1 cellular context compared by ENCODE assay signal in the genomic region with DNA sequence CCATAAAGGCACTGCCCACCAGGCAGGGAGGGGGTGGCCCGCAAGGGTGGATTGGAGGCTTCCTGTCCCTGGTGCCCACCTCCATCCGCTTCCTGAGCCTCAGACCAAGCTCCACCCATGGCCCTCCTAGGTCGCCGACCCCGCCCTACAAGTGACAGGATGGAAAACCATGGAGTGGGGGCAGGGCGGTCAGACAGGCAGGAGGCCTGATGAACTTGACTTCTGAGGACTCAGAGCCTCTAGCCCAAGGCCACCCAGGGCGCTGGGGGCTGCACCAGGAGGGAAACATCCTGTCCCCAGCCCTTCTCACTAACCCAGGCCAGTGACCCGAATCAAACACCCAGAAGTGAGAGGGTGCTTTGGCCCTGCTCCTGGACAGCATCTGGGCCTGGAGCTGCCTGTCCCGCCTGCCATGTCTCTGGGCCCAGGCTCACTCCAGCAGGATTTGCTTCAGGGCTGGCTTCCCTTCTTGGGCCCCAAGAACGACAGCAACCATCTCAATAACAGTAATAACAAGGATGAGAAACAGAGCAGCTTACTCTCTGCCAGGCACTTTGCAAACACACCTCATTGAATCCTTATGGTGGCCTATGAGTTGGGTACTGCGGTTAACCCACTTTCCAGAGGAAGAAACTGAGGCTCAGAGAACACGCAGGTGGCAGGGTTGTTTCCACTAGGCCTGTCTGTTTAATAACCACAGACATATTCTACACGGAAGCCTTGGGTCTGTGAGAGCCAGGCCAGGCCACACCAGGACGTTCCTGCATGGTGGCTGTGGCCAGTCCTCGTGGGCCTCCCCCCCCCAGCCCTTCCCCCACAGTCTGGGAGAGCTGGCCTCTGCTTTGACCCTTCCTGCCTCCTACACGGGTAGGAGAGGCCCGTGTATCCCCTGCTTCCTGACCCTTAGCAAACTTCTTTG.
TF ChIP-seq lines count a peak whose summit lies in the region.

No MANE protein-coding gene starts in this region.

TF ChIP-seq in HepG2, 621 proteins besides CTCF, POLR2A, EP300 and RAD21 (continued from another document and continues in another):
- TF ChIP-seq, protein P1, sequence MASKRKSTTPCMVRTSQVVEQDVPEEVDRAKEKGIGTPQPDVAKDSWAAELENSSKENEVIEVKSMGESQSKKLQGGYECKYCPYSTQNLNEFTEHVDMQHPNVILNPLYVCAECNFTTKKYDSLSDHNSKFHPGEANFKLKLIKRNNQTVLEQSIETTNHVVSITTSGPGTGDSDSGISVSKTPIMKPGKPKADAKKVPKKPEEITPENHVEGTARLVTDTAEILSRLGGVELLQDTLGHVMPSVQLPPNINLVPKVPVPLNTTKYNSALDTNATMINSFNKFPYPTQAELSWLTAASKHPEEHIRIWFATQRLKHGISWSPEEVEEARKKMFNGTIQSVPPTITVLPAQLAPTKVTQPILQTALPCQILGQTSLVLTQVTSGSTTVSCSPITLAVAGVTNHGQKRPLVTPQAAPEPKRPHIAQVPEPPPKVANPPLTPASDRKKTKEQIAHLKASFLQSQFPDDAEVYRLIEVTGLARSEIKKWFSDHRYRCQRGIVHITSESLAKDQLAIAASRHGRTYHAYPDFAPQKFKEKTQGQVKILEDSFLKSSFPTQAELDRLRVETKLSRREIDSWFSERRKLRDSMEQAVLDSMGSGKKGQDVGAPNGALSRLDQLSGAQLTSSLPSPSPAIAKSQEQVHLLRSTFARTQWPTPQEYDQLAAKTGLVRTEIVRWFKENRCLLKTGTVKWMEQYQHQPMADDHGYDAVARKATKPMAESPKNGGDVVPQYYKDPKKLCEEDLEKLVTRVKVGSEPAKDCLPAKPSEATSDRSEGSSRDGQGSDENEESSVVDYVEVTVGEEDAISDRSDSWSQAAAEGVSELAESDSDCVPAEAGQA (IDR thresholded peaks at IDR 0.05; ENCODE audit: low read depth): no peak
- TF ChIP-seq, protein P1 (CRISPR knock-in tag; IDR thresholded peaks at IDR 0.05; ENCODE audit: borderline replicate concordance): no peak
- no peak for TF ChIP-seq HMGA1 (CRISPR knock-in tag; conservative IDR thresholded peaks at IDR 0.05)
- peak; percentile 41; the same call in 1 of the 2 replicates for TF ChIP-seq KDM3A (CRISPR knock-in tag; IDR thresholded peaks at IDR 0.05; ENCODE audit: low read depth)
- no peak for TF ChIP-seq ZNF724P (CRISPR knock-in tag; IDR thresholded peaks at IDR 0.05; ENCODE audit: borderline replicate concordance)
- TF ChIP-seq, protein P2, sequence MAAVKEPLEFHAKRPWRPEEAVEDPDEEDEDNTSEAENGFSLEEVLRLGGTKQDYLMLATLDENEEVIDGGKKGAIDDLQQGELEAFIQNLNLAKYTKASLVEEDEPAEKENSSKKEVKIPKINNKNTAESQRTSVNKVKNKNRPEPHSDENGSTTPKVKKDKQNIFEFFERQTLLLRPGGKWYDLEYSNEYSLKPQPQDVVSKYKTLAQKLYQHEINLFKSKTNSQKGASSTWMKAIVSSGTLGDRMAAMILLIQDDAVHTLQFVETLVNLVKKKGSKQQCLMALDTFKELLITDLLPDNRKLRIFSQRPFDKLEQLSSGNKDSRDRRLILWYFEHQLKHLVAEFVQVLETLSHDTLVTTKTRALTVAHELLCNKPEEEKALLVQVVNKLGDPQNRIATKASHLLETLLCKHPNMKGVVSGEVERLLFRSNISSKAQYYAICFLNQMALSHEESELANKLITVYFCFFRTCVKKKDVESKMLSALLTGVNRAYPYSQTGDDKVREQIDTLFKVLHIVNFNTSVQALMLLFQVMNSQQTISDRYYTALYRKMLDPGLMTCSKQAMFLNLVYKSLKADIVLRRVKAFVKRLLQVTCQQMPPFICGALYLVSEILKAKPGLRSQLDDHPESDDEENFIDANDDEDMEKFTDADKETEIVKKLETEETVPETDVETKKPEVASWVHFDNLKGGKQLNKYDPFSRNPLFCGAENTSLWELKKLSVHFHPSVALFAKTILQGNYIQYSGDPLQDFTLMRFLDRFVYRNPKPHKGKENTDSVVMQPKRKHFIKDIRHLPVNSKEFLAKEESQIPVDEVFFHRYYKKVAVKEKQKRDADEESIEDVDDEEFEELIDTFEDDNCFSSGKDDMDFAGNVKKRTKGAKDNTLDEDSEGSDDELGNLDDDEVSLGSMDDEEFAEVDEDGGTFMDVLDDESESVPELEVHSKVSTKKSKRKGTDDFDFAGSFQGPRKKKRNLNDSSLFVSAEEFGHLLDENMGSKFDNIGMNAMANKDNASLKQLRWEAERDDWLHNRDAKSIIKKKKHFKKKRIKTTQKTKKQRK (IDR thresholded peaks at IDR 0.05; ENCODE audit: low read length): no peak
- TF ChIP-seq, protein P3, sequence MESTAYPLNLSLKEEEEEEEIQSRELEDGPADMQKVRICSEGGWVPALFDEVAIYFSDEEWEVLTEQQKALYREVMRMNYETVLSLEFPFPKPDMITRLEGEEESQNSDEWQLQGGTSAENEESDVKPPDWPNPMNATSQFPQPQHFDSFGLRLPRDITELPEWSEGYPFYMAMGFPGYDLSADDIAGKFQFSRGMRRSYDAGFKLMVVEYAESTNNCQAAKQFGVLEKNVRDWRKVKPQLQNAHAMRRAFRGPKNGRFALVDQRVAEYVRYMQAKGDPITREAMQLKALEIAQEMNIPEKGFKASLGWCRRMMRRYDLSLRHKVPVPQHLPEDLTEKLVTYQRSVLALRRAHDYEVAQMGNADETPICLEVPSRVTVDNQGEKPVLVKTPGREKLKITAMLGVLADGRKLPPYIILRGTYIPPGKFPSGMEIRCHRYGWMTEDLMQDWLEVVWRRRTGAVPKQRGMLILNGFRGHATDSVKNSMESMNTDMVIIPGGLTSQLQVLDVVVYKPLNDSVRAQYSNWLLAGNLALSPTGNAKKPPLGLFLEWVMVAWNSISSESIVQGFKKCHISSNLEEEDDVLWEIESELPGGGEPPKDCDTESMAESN (CRISPR knock-in tag; conservative IDR thresholded peaks at IDR 0.05): no peak
- peak; percentile 84 for TF ChIP-seq SALL2 (CRISPR knock-in tag; IDR thresholded peaks at IDR 0.05)
- TF ChIP-seq, protein P4, sequence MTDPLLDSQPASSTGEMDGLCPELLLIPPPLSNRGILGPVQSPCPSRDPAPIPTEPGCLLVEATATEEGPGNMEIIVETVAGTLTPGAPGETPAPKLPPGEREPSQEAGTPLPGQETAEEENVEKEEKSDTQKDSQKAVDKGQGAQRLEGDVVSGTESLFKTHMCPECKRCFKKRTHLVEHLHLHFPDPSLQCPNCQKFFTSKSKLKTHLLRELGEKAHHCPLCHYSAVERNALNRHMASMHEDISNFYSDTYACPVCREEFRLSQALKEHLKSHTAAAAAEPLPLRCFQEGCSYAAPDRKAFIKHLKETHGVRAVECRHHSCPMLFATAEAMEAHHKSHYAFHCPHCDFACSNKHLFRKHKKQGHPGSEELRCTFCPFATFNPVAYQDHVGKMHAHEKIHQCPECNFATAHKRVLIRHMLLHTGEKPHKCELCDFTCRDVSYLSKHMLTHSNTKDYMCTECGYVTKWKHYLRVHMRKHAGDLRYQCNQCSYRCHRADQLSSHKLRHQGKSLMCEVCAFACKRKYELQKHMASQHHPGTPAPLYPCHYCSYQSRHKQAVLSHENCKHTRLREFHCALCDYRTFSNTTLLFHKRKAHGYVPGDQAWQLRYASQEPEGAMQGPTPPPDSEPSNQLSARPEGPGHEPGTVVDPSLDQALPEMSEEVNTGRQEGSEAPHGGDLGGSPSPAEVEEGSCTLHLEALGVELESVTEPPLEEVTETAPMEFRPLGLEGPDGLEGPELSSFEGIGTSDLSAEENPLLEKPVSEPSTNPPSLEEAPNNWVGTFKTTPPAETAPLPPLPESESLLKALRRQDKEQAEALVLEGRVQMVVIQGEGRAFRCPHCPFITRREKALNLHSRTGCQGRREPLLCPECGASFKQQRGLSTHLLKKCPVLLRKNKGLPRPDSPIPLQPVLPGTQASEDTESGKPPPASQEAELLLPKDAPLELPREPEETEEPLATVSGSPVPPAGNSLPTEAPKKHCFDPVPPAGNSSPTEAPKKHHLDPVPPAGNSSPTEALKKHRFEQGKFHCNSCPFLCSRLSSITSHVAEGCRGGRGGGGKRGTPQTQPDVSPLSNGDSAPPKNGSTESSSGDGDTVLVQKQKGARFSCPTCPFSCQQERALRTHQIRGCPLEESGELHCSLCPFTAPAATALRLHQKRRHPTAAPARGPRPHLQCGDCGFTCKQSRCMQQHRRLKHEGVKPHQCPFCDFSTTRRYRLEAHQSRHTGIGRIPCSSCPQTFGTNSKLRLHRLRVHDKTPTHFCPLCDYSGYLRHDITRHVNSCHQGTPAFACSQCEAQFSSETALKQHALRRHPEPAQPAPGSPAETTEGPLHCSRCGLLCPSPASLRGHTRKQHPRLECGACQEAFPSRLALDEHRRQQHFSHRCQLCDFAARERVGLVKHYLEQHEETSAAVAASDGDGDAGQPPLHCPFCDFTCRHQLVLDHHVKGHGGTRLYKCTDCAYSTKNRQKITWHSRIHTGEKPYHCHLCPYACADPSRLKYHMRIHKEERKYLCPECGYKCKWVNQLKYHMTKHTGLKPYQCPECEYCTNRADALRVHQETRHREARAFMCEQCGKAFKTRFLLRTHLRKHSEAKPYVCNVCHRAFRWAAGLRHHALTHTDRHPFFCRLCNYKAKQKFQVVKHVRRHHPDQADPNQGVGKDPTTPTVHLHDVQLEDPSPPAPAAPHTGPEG (CRISPR knock-in tag; IDR thresholded peaks at IDR 0.05): no peak
- peak; percentile 79 for TF ChIP-seq ZFX (CRISPR knock-in tag; IDR thresholded peaks at IDR 0.05; ENCODE audit: low read depth)
- no peak for TF ChIP-seq ZNF510 (CRISPR knock-in tag; IDR thresholded peaks at IDR 0.05; ENCODE audit: low read depth)
- TF ChIP-seq, protein P5, sequence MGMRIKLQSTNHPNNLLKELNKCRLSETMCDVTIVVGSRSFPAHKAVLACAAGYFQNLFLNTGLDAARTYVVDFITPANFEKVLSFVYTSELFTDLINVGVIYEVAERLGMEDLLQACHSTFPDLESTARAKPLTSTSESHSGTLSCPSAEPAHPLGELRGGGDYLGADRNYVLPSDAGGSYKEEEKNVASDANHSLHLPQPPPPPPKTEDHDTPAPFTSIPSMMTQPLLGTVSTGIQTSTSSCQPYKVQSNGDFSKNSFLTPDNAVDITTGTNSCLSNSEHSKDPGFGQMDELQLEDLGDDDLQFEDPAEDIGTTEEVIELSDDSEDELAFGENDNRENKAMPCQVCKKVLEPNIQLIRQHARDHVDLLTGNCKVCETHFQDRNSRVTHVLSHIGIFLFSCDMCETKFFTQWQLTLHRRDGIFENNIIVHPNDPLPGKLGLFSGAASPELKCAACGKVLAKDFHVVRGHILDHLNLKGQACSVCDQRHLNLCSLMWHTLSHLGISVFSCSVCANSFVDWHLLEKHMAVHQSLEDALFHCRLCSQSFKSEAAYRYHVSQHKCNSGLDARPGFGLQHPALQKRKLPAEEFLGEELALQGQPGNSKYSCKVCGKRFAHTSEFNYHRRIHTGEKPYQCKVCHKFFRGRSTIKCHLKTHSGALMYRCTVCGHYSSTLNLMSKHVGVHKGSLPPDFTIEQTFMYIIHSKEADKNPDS (CRISPR knock-in tag; IDR thresholded peaks at IDR 0.05): no peak
- TF ChIP-seq ZNF484 (CRISPR knock-in tag; IDR thresholded peaks at IDR 0.05; ENCODE audit: borderline replicate concordance, low read depth): no peak
- TF ChIP-seq ZNF10 (CRISPR knock-in tag; IDR thresholded peaks at IDR 0.05; ENCODE audit: borderline replicate concordance, low read depth): no peak
- peak; percentile 37 for TF ChIP-seq CREM (IDR thresholded peaks at IDR 0.05)
- TF ChIP-seq CREM (CRISPR knock-in tag; IDR thresholded peaks at IDR 0.05): no peak
- TF ChIP-seq ZSCAN22 (CRISPR knock-in tag; IDR thresholded peaks at IDR 0.05): no peak
- TF ChIP-seq, protein P6, sequence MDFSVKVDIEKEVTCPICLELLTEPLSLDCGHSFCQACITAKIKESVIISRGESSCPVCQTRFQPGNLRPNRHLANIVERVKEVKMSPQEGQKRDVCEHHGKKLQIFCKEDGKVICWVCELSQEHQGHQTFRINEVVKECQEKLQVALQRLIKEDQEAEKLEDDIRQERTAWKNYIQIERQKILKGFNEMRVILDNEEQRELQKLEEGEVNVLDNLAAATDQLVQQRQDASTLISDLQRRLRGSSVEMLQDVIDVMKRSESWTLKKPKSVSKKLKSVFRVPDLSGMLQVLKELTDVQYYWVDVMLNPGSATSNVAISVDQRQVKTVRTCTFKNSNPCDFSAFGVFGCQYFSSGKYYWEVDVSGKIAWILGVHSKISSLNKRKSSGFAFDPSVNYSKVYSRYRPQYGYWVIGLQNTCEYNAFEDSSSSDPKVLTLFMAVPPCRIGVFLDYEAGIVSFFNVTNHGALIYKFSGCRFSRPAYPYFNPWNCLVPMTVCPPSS (IDR thresholded peaks at IDR 0.05): no peak
- TF ChIP-seq, protein P7, sequence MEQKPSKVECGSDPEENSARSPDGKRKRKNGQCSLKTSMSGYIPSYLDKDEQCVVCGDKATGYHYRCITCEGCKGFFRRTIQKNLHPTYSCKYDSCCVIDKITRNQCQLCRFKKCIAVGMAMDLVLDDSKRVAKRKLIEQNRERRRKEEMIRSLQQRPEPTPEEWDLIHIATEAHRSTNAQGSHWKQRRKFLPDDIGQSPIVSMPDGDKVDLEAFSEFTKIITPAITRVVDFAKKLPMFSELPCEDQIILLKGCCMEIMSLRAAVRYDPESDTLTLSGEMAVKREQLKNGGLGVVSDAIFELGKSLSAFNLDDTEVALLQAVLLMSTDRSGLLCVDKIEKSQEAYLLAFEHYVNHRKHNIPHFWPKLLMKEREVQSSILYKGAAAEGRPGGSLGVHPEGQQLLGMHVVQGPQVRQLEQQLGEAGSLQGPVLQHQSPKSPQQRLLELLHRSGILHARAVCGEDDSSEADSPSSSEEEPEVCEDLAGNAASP (CRISPR knock-in tag; IDR thresholded peaks at IDR 0.05; ENCODE audit: borderline replicate concordance): peak; percentile 88; the same call in 1 of the 2 replicates
- TF ChIP-seq AGO1 (IDR thresholded peaks at IDR 0.05; ENCODE audit: low read depth, low read length, poor library complexity, severe bottlenecking): no peak
- no peak for TF ChIP-seq CENPT (CRISPR knock-in tag; IDR thresholded peaks at IDR 0.05; ENCODE audit: low read depth)
- peak; percentile 44; the same call in 1 of the 2 replicates for TF ChIP-seq PPARG (CRISPR knock-in tag; conservative IDR thresholded peaks at IDR 0.05)
- TF ChIP-seq RFX1 (IDR thresholded peaks at IDR 0.05): no peak
- TF ChIP-seq ATF7 (IDR thresholded peaks at IDR 0.05): no peak
- peak; percentile 64; the same call in 1 of the 2 replicates for TF ChIP-seq ATF7 (CRISPR knock-in tag; IDR thresholded peaks at IDR 0.05)
- peak; percentile 32; the same call in 1 of the 2 replicates for TF ChIP-seq FOXJ3 (CRISPR knock-in tag; IDR thresholded peaks at IDR 0.05; ENCODE audit: borderline replicate concordance)
- no peak; the same call in 1 of the 2 replicates for TF ChIP-seq MXD4 (CRISPR knock-in tag; IDR thresholded peaks at IDR 0.05)
- TF ChIP-seq HIVEP1 (CRISPR knock-in tag; IDR thresholded peaks at IDR 0.05): 0 out of 2 replicates have a peak, but pooled peaks have one; percentile 56
- TF ChIP-seq NONO (IDR thresholded peaks at IDR 0.05): no peak
- TF ChIP-seq NONO (CRISPR knock-in tag; conservative IDR thresholded peaks at IDR 0.05): peak; percentile 76; the same call in 1 of the 2 replicates
